ENCODE assay signal across 1 cellular context in genomic region chr4:122922877-122923511, GRCh38.
TF ChIP-seq lines count a peak whose summit lies in the region.

No MANE protein-coding gene starts in this region.

TF ChIP-seq in HEK293, 187 proteins besides CTCF, POLR2A, EP300 and RAD21 (continued from another document):
- TF ChIP-seq KLF8 (tag by site-specific recombination; IDR thresholded peaks at IDR 0.05) (peak; percentile 47; the same call in 1 of the 2 replicates), ZNF701 (tag by site-specific recombination; IDR thresholded peaks at IDR 0.05) (no peak), HOXD13 (CRISPR knock-in tag; IDR thresholded peaks at IDR 0.05; ENCODE audit: borderline replicate concordance) (no peak), ZNF549 (tag by site-specific recombination; IDR thresholded peaks at IDR 0.05) (no peak), ZNF514 (tag by site-specific recombination; IDR thresholded peaks at IDR 0.05) (no peak), ZBTB49 (tag by site-specific recombination; IDR thresholded peaks at IDR 0.05; ENCODE audit: low read depth) (no peak), ZBTB8A (tag by site-specific recombination; IDR thresholded peaks at IDR 0.05) (no peak), ZNF629 (tag by site-specific recombination; IDR thresholded peaks at IDR 0.05) (peak; percentile 24), ZNF2 (tag by site-specific recombination; IDR thresholded peaks at IDR 0.05) (peak; percentile 13; the same call in 1 of the 2 replicates), ZBTB17 (tag by site-specific recombination; IDR thresholded peaks at IDR 0.05) (no peak), ZNF202 (tag by site-specific recombination; IDR thresholded peaks at IDR 0.05; ENCODE audit: borderline replicate concordance) (no peak), ZNF292 (tag by site-specific recombination; IDR thresholded peaks at IDR 0.05; ENCODE audit: borderline replicate concordance, low read depth) (no peak), ZNF518A (tag by site-specific recombination; conservative IDR thresholded peaks at IDR 0.05; ENCODE audit: low read depth) (peak; percentile 77), SALL2 (tag by site-specific recombination; IDR thresholded peaks at IDR 0.05; ENCODE audit: borderline replicate concordance) (no peak), HIC1 (tag by site-specific recombination; IDR thresholded peaks at IDR 0.05) (no peak), ZNF626 (tag by site-specific recombination; IDR thresholded peaks at IDR 0.05) (no peak), ZNF670 (tag by site-specific recombination; IDR thresholded peaks at IDR 0.05; ENCODE audit: low read depth) (no peak), ZFHX2 (tag by site-specific recombination; conservative IDR thresholded peaks at IDR 0.05) (no peak), ZNF580 (tag by site-specific recombination; IDR thresholded peaks at IDR 0.05) (no peak), AEBP2 (tag by site-specific recombination; IDR thresholded peaks at IDR 0.05; ENCODE audit: borderline replicate concordance) (no peak), PRDM4 (tag by site-specific recombination; IDR thresholded peaks at IDR 0.05) (peak; percentile 36; the same call in 1 of the 2 replicates), MEIS1 (CRISPR knock-in tag; IDR thresholded peaks at IDR 0.05; ENCODE audit: borderline replicate concordance) (no peak), ZNF133 (tag by site-specific recombination; IDR thresholded peaks at IDR 0.05) (no peak), ZFP37 (tag by site-specific recombination; IDR thresholded peaks at IDR 0.05) (no peak), ZNF280D (tag by site-specific recombination; IDR thresholded peaks at IDR 0.05) (no peak), ZNF585B (tag by site-specific recombination; IDR thresholded peaks at IDR 0.05) (no peak), ZNF24 (tag by site-specific recombination; IDR thresholded peaks at IDR 0.05) (0 out of 2 replicates have a peak, but pooled peaks have one; percentile 16), ZNF354C (tag by site-specific recombination; IDR thresholded peaks at IDR 0.05; ENCODE audit: borderline replicate concordance, low read depth) (no peak), ZNF558 (tag by site-specific recombination; IDR thresholded peaks at IDR 0.05) (no peak), ZNF560 (tag by site-specific recombination; IDR thresholded peaks at IDR 0.05; ENCODE audit: borderline replicate concordance) (no peak), SP2 (tag by site-specific recombination; IDR thresholded peaks at IDR 0.05) (peak; percentile 65), ZBTB20 (tag by site-specific recombination; IDR thresholded peaks at IDR 0.05) (no peak), ZNF843 (tag by site-specific recombination; IDR thresholded peaks at IDR 0.05) (no peak), MZF1 (tag by site-specific recombination; IDR thresholded peaks at IDR 0.05; ENCODE audit: borderline replicate concordance) (no peak), ZXDB (tag by site-specific recombination; IDR thresholded peaks at IDR 0.05) (0 out of 2 replicates have a peak, but pooled peaks have one; percentile 26), YY1 (tag by site-specific recombination; IDR thresholded peaks at IDR 0.05) (0 out of 2 replicates have a peak, but pooled peaks have one; percentile 23), ZNF16 (tag by site-specific recombination; IDR thresholded peaks at IDR 0.05; ENCODE audit: low read depth) (no peak), ZNF169 (tag by site-specific recombination; IDR thresholded peaks at IDR 0.05) (no peak), ZNF140 (tag by site-specific recombination; IDR thresholded peaks at IDR 0.05) (no peak), ZNF280C (tag by site-specific recombination; IDR thresholded peaks at IDR 0.05) (no peak)
